Comparison of ENCODE assay signal across 20 cellular contexts in genomic region chr7:67463983-67464382, GRCh38.
DNase-seq lines count a peak whose midpoint lies in the region; ATAC-seq, FAIRE-seq and TF ChIP-seq lines count a peak whose summit lies in the region.
"Had no signal": no experiment of that assay in that cellular context is flagged by ENCODE, and none has a peak within 500 bp of the region (broad histone marks: within the 10 kb centered on the region; RNA-seq: fewer than 3 reads in every experiment).

No MANE protein-coding gene starts in this region.

- H3K9me3 ChIP-seq in neural progenitor cell (ENCODE audit: low read depth), result no peaks in the 10 kb centered on the region

- H3K27me3 Mint-ChIP-seq in neural progenitor cell (ENCODE audit: insufficient read depth, low read depth), result peaks cover 9% of the 10 kb centered on the region
- H3K27me3 Mint-ChIP-seq: CD4-positive, CD25-positive, alpha-beta regulatory T cell had no signal

- H3K79me2 ChIP-seq in neural progenitor cell (ENCODE audit: low read depth), result no peaks in the 10 kb centered on the region

- no peak for FAIRE-seq in RCC 7860 (lab: Jason Lieb, UNC)
- FAIRE-seq: A549, G401.6, GM12878, GM18507 had no signal

- no peak overlapping the region for H3K4me3 ChIP-seq in neural progenitor cell
- H3K4me3 ChIP-seq: A549, GM12878, GM23248 had no signal

- H3K27ac Mint-ChIP-seq in neural progenitor cell, result peak overlapping the region; percentile 3
- H3K27ac Mint-ChIP-seq: CD4-positive, CD25-positive, alpha-beta regulatory T cell had no signal

- peaks cover 25% of the 10 kb centered on the region for H3K4me1 Mint-ChIP-seq in neural progenitor cell
- H3K4me1 Mint-ChIP-seq: CD4-positive, CD25-positive, alpha-beta regulatory T cell had no signal

- H3K27me3 ChIP-seq in neural progenitor cell, result no peaks in the 10 kb centered on the region

- no peaks in the 10 kb centered on the region for H4K20me1 ChIP-seq in neural progenitor cell (ENCODE audit: low read depth)

- H3K4me3 Mint-ChIP-seq in neural progenitor cell, result no peak overlapping the region
- H3K4me3 Mint-ChIP-seq: CD4-positive, CD25-positive, alpha-beta regulatory T cell had no signal

- H3K4me1 ChIP-seq in neural progenitor cell, result no peaks in the 10 kb centered on the region
- H3K4me1 ChIP-seq: A549 had no signal

- H3K36me3 ChIP-seq in neural progenitor cell, result no peaks in the 10 kb centered on the region

- ATAC-seq in HG03095 (IDR thresholded peaks at IDR 0.05; ENCODE audit: unreplicated experiment) (no peak), GM18502 (IDR thresholded peaks at IDR 0.05; ENCODE audit: poor library complexity, unreplicated experiment) (no peak), HG02642 (IDR thresholded peaks at IDR 0.05; ENCODE audit: poor library complexity, unreplicated experiment) (no peak)
- ATAC-seq: A549, GM12878 had no signal

- H3K9ac ChIP-seq in neural progenitor cell, result no peak overlapping the region
- H3K9ac ChIP-seq: GM23248 had no signal

- H3K27ac ChIP-seq in neural progenitor cell, result no peak overlapping the region
- H3K27ac ChIP-seq: A549, GM23248 had no signal

- DNase-seq in Ammon's horn (ENCODE audit: low spot score) (peak; percentile 25), NCI-H1694 (lab: John Stamatoyannopoulos, UW) (peak; percentile 13), cerebellar cortex (ENCODE audit: low spot score) (peak; percentile 24), neural progenitor cell (ENCODE audit: low spot score) (no peak), RCC 7860 (ENCODE audit: low spot score) (no peak)
- DNase-seq: Calu3; CD4-positive, CD25-positive, alpha-beta regulatory T cell; DMS79 treated with DMSO at 0.1 percent for 48 hours; GM23248; HCEC 1CT; NCI-H1930; NCI-H526; SHP77 treated with DMSO at 0.1 percent for 48 hours had no signal

- no peak overlapping the region for H2AFZ ChIP-seq in neural progenitor cell (replicated peaks)
- H2AFZ ChIP-seq: GM23248 had no signal

- no peak overlapping the region for H3K4me2 ChIP-seq in neural progenitor cell
- H3K4me2 ChIP-seq: A549 had no signal

- H3K36me3 Mint-ChIP-seq in neural progenitor cell, result peaks cover 3% of the 10 kb centered on the region
- H3K36me3 Mint-ChIP-seq: CD4-positive, CD25-positive, alpha-beta regulatory T cell had no signal

- H3F3A ChIP-seq in neural progenitor cell (ENCODE audit: low read depth), result no peaks in the 10 kb centered on the region

- TF ChIP-seq CTCF in neural progenitor cell (IDR thresholded peaks at IDR 0.05), result no peak

- peaks cover 37% of the 10 kb centered on the region for H3K9me3 Mint-ChIP-seq in neural progenitor cell

Comparison
In these comparisons a context has a peak if more than half of its experiments do, and no peak if none do; other contexts are left out.
1. DNase-seq: peak in Ammon's horn (single experiment), NCI-H1694 (single experiment) and cerebellar cortex (single experiment); none in neural progenitor cell (single experiment) and RCC 7860 (single experiment).